ENCODE assay signal across 29 cellular contexts in the genomic region with DNA sequence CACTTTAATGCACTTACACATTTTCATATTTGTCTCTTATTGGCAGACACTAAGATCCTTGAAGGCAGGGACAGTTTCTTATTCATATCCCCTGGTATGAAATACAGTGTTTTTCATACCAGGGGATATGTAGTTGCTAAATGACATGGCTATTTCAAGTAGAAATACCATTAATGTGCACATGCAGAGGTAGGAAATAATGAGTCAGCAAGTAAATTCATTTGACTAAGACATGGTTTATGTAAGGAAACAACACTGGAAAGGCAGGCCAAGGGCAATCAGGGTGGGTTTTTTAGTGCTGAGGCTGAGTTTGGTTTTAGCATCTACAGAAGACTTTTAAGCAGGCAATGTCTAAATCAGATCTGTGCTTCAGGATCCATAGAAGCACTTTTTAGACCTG.
A peak's percentile ranks its signal among the peaks of the same experiment; 100 is the strongest.
DNase-seq lines count a peak whose midpoint lies in the region; ATAC-seq, FAIRE-seq and TF ChIP-seq lines count a peak whose summit lies in the region.
"Had no signal": no experiment of that assay in that cellular context is flagged by ENCODE, and none has a peak within 500 bp of the region (broad histone marks: within the 10 kb centered on the region; RNA-seq: fewer than 3 reads in every experiment).

No MANE protein-coding gene starts in this region.

- in situ Hi-C loops in HepG2 (cut with HindIII; ENCODE audit: extremely low pct_ligation_motif_present, low pct_unique_long_range_greater_than_20kb) = no loop called here

- peaks cover 9% of the 10 kb centered on the region for H3K36me3 Mint-ChIP-seq in astrocyte (ENCODE audit: low read depth, unreplicated experiment)
- H3K36me3 Mint-ChIP-seq in activated CD4-positive, alpha-beta T cell treated with anti-CD3 and anti-CD28 coated beads for 36 hours (ENCODE audit: low read depth) = peaks cover 16% of the 10 kb centered on the region

- H3F3A ChIP-seq in PC-9 (ENCODE audit: insufficient read depth, low read depth) = no peaks in the 10 kb centered on the region

- no peak for TF ChIP-seq EP300 in HepG2 (IDR thresholded peaks at IDR 0.05; ENCODE audit: low read depth in 2 of 2, low read length in 2 of 2)
- no peak for TF ChIP-seq EP300 in HepG2 (CRISPR knock-in tag; IDR thresholded peaks at IDR 0.05; ENCODE audit: borderline replicate concordance)

- H4K20me1 ChIP-seq in HepG2 (ENCODE audit: insufficient read depth, low read length) (no peaks in the 10 kb centered on the region), astrocyte (ENCODE audit: insufficient read depth, low read length) (no peaks in the 10 kb centered on the region), PC-9 (ENCODE audit: insufficient read depth) (0 out of 2 replicates have a peak, but pooled peaks cover 2% of the 10 kb centered on the region)

- DNase-seq in HepG2 (ENCODE audit: low spot score) = no peak
- no peak for DNase-seq in right lobe of liver
- DNase-seq in astrocyte (ENCODE audit: low read depth) = peak; percentile 42
- peak; percentile 30 for DNase-seq in fibroblast of mammary gland (ENCODE audit: low read depth)
- peak; percentile 2 for DNase-seq in stromal cell of bone marrow (ENCODE audit: low read depth)
- no peak for DNase-seq in mesenteric fat pad (ENCODE audit: low spot score)
- DNase-seq in PC-9 = no peak
- DNase-seq in activated CD4-positive, alpha-beta T cell treated with anti-CD3 and anti-CD28 coated beads for 36 hours = no peak
- DNase-seq: 8988T; activated CD4-positive, alpha-beta T cell treated with anti-CD3 and anti-CD28 coated beads, Interleukin-2, amount 10 ng/mL, durations not matched to agents 24 days and 14 days; activated naive CD4-positive, alpha-beta T cell; activated T-cell treated with anti-CD3 and anti-CD28 coated beads, Interleukin-2, amount 50 U/mL, for 4 hours; CD4-positive, alpha-beta memory T cell; colonic mucosa; effector memory CD4-positive, alpha-beta T cell; glutamatergic neuron; left ventricle myocardium superior; NCI-H1436; NCI-H2081 treated with DMSO at 0.1 percent for 48 hours; NCI-H774; spleen; transverse colon had no signal

- no peak for TF ChIP-seq RAD21 in HepG2 (CRISPR knock-in tag; IDR thresholded peaks at IDR 0.05)

- H3K4me1 Mint-ChIP-seq in astrocyte (ENCODE audit: low read depth, unreplicated experiment) = peaks cover 5% of the 10 kb centered on the region
- H3K4me1 Mint-ChIP-seq in activated CD4-positive, alpha-beta T cell treated with anti-CD3 and anti-CD28 coated beads for 36 hours = no peaks in the 10 kb centered on the region
- H3K4me1 Mint-ChIP-seq: activated CD4-positive, alpha-beta T cell treated with anti-CD3 and anti-CD28 coated beads, Interleukin-2, amount 10 ng/mL, durations not matched to agents 24 days and 14 days; CD4-positive, alpha-beta memory T cell; nephron had no signal

- POLR2A ChIA-PET in HepG2 (lab: Yijun Ruan, JAX) = no interaction called here
- POLR2A ChIA-PET in PC-9 (lab: Charles Lee; ENCODE audit: unreplicated experiment) = no interaction called here
- POLR2A ChIA-PET in activated CD4-positive, alpha-beta T cell treated with anti-CD3 and anti-CD28 coated beads for 36 hours (lab: Charles Lee) = no interaction called here

- TF ChIP-seq POLR2A in HepG2 (IDR thresholded peaks at IDR 0.05; ENCODE audit: insufficient read depth in 1 of 2, low read depth in 2 of 2, low read length in 2 of 2) (no peak), right lobe of liver (IDR thresholded peaks at IDR 0.05) (no peak)

- H3K4me2 ChIP-seq in HepG2 (ENCODE audit: low read depth, low read length) (no peak overlapping the region), astrocyte (ENCODE audit: low read length) (no peak overlapping the region), PC-9 (no peak overlapping the region)
- H3K4me2 ChIP-seq: KMS-11 had no signal

- no peak for TF ChIP-seq CTCF in HepG2 (CRISPR knock-in tag; IDR thresholded peaks at IDR 0.05)
- no peak for TF ChIP-seq CTCF in right lobe of liver (IDR thresholded peaks at IDR 0.05)
- no peak for TF ChIP-seq CTCF in astrocyte (IDR thresholded peaks at IDR 0.05; ENCODE audit: insufficient read depth, low read depth, low read length)
- no peak for TF ChIP-seq CTCF in fibroblast of mammary gland (conservative IDR thresholded peaks at IDR 0.05; ENCODE audit: control insufficient read depth, insufficient read depth, low read depth, low read length)
- no peak for TF ChIP-seq CTCF in PC-9 (conservative IDR thresholded peaks at IDR 0.05)

- CTCF ChIA-PET in HepG2 (lab: Yijun Ruan, JAX; ENCODE audit: low intra/inter-chr PET ratio, low total read pairs) = no interaction called here
- CTCF ChIA-PET in PC-9 (lab: Charles Lee) = no interaction called here
- CTCF ChIA-PET in activated CD4-positive, alpha-beta T cell treated with anti-CD3 and anti-CD28 coated beads for 36 hours (lab: Charles Lee) = interaction anchor here (1.0 to 2.4 kb wide), 3 partner anchors 9 to 36 kb away, joined by 3 to 7 read pairs (median 3); no protein-coding TSS in a partner anchor

- H3K4me3 ChIP-seq in HepG2 (replicated peaks in 1 of 3; ENCODE audit: insufficient read depth in 1 of 3, low read depth in 2 of 3, low read length in 3 of 3) (no peak overlapping the region), right lobe of liver (no peak overlapping the region), astrocyte (ENCODE audit: insufficient read depth, low read depth, low read length) (no peak overlapping the region), fibroblast of mammary gland (ENCODE audit: control insufficient read depth, low read depth, low read length) (no peak overlapping the region), PC-9 (no peak overlapping the region)
- H3K4me3 ChIP-seq: breast epithelium, colonic mucosa, right atrium auricular region, spleen, transverse colon had no signal

- H3K4me1 ChIP-seq in HepG2 (ENCODE audit: insufficient read depth, low read length) = no peaks in the 10 kb centered on the region
- no peaks in the 10 kb centered on the region for H3K4me1 ChIP-seq in right lobe of liver
- H3K4me1 ChIP-seq in astrocyte (ENCODE audit: insufficient read depth, low read length) = no peaks in the 10 kb centered on the region
- peaks cover 7% of the 10 kb centered on the region; the same call in 1 of the 2 replicates for H3K4me1 ChIP-seq in PC-9 (replicated peaks; ENCODE audit: insufficient read depth)
- H3K4me1 ChIP-seq: breast epithelium, colonic mucosa, right atrium auricular region, spleen, transverse colon had no signal

- ATAC-seq in HepG2 (no peak), right lobe of liver (no peak)
- no peak for ATAC-seq in activated CD4-positive, alpha-beta T cell treated with anti-CD3 and anti-CD28 coated beads for 36 hours
- ATAC-seq: activated T-cell treated with anti-CD3 and anti-CD28 coated beads, Interleukin-2, amount 50 U/mL, for 4 hours; left ventricle myocardium superior; SK-N-SH treated with all-trans-retinoic acid at 6 μM for 48 hours had no signal

- intact Hi-C loops in HepG2 (cut with micrococcal nuclease; ENCODE audit: unreplicated experiment) = no loop called here
- intact Hi-C loops in right lobe of liver (cut with DNase I) = no loop called here
- intact Hi-C loops in PC-9 (cut with micrococcal nuclease; ENCODE audit: unreplicated experiment) = loop anchor here (10.0 kb wide), 1 partner anchor 132 kb away; no protein-coding TSS in a partner anchor
- intact Hi-C loops in activated CD4-positive, alpha-beta T cell treated with anti-CD3 and anti-CD28 coated beads for 36 hours (cut with DNase I, micrococcal nuclease) = loop anchor here in 1 of 2 experiments (10.0 kb wide), 1 partner anchor 378 kb away; a partner anchor contains a TSS

- no peaks in the 10 kb centered on the region for H3K27me3 ChIP-seq in HepG2 (ENCODE audit: control insufficient read depth in 1 of 2, insufficient read depth in 2 of 2, low read length in 2 of 2)
- H3K27me3 ChIP-seq in right lobe of liver = no peaks in the 10 kb centered on the region
- no peaks in the 10 kb centered on the region for H3K27me3 ChIP-seq in astrocyte (ENCODE audit: insufficient read depth, low read length)
- H3K27me3 ChIP-seq in PC-9 (ENCODE audit: insufficient read depth, low read depth) = no peaks in the 10 kb centered on the region
- H3K27me3 ChIP-seq: breast epithelium, colonic mucosa, right atrium auricular region, spleen, transverse colon had no signal

- BruUV-seq in HepG2 (replicated peaks; lab: Mats Ljungman, UMichigan) (no TSS peak), PC-9 (replicated peaks; lab: Mats Ljungman, UMichigan) (no TSS peak)

- no peaks in the 10 kb centered on the region for H3K36me3 ChIP-seq in HepG2 (replicated peaks in 1 of 2; ENCODE audit: control insufficient read depth in 1 of 2, insufficient read depth in 2 of 2, low read length in 2 of 2)
- no peaks in the 10 kb centered on the region for H3K36me3 ChIP-seq in right lobe of liver
- H3K36me3 ChIP-seq in astrocyte (ENCODE audit: insufficient read depth, low read length) = no peaks in the 10 kb centered on the region
- H3K36me3 ChIP-seq in PC-9 (ENCODE audit: low read depth) = no peaks in the 10 kb centered on the region
- H3K36me3 ChIP-seq: breast epithelium, colonic mucosa, right atrium auricular region, transverse colon had no signal

- H3K9me3 Mint-ChIP-seq in astrocyte (ENCODE audit: unreplicated experiment) = peaks cover 3% of the 10 kb centered on the region
- peaks cover 8% of the 10 kb centered on the region for H3K9me3 Mint-ChIP-seq in activated CD4-positive, alpha-beta T cell treated with anti-CD3 and anti-CD28 coated beads for 36 hours (ENCODE audit: low read depth)
- H3K9me3 Mint-ChIP-seq: activated CD4-positive, alpha-beta T cell treated with anti-CD3 and anti-CD28 coated beads, Interleukin-2, amount 10 ng/mL, durations not matched to agents 24 days and 14 days had no signal

- H2AFZ ChIP-seq in HepG2 (ENCODE audit: low read length) (no peak overlapping the region), astrocyte (ENCODE audit: low read depth, low read length) (no peak overlapping the region), PC-9 (no peak overlapping the region)

- H3K27ac Mint-ChIP-seq in astrocyte (ENCODE audit: unreplicated experiment) = no peak overlapping the region
- no peak overlapping the region for H3K27ac Mint-ChIP-seq in activated CD4-positive, alpha-beta T cell treated with anti-CD3 and anti-CD28 coated beads for 36 hours
- H3K27ac Mint-ChIP-seq: activated CD4-positive, alpha-beta T cell treated with anti-CD3 and anti-CD28 coated beads, Interleukin-2, amount 10 ng/mL, durations not matched to agents 24 days and 14 days; CD4-positive, alpha-beta memory T cell; nephron had no signal

- FAIRE-seq in HepG2 (lab: Jason Lieb, UNC) = no peak
- no peak for FAIRE-seq in astrocyte (lab: Jason Lieb, UNC)
- FAIRE-seq: H54, keratinocyte had no signal

- no peak overlapping the region for H3K4me3 Mint-ChIP-seq in astrocyte (ENCODE audit: unreplicated experiment)
- H3K4me3 Mint-ChIP-seq in activated CD4-positive, alpha-beta T cell treated with anti-CD3 and anti-CD28 coated beads for 36 hours = no peak overlapping the region
- H3K4me3 Mint-ChIP-seq: activated CD4-positive, alpha-beta T cell treated with anti-CD3 and anti-CD28 coated beads, Interleukin-2, amount 10 ng/mL, durations not matched to agents 24 days and 14 days; activated T-cell treated with anti-CD3 and anti-CD28 coated beads, Interleukin-2, amount 50 U/mL, for 4 hours; CD4-positive, alpha-beta memory T cell; nephron had no signal

- H3K79me2 ChIP-seq in HepG2 (ENCODE audit: insufficient read depth, low read length) (no peaks in the 10 kb centered on the region), astrocyte (ENCODE audit: insufficient read depth, low read length) (no peaks in the 10 kb centered on the region), PC-9 (ENCODE audit: low read depth) (no peaks in the 10 kb centered on the region)

- H3K27ac ChIP-seq in HepG2 (ENCODE audit: extremely low read length, insufficient read depth, low read length) (no peak overlapping the region), right lobe of liver (no peak overlapping the region), astrocyte (ENCODE audit: low read depth, low read length) (no peak overlapping the region), PC-9 (no peak overlapping the region)
- H3K27ac ChIP-seq: breast epithelium, colonic mucosa, KMS-11, right atrium auricular region, spleen, transverse colon had no signal

- no peaks in the 10 kb centered on the region for H3K27me3 Mint-ChIP-seq in astrocyte (ENCODE audit: low read depth, unreplicated experiment)
- H3K27me3 Mint-ChIP-seq in activated CD4-positive, alpha-beta T cell treated with anti-CD3 and anti-CD28 coated beads for 36 hours = no peaks in the 10 kb centered on the region
- H3K27me3 Mint-ChIP-seq: activated CD4-positive, alpha-beta T cell treated with anti-CD3 and anti-CD28 coated beads, Interleukin-2, amount 10 ng/mL, durations not matched to agents 24 days and 14 days; CD4-positive, alpha-beta memory T cell had no signal

- no peaks in the 10 kb centered on the region for H3K9me2 ChIP-seq in PC-9 (ENCODE audit: insufficient read depth)

- H3K9me3 ChIP-seq in HepG2 (ENCODE audit: low read length) = no peaks in the 10 kb centered on the region
- no peaks in the 10 kb centered on the region for H3K9me3 ChIP-seq in right lobe of liver
- H3K9me3 ChIP-seq in astrocyte (ENCODE audit: insufficient read depth, low read depth, low read length) = no peaks in the 10 kb centered on the region
- H3K9me3 ChIP-seq in PC-9 (ENCODE audit: insufficient read depth, low read depth) = no peaks in the 10 kb centered on the region
- H3K9me3 ChIP-seq: breast epithelium, colonic mucosa, transverse colon had no signal

- H3K9ac ChIP-seq in HepG2 (ENCODE audit: insufficient read depth, low read depth, low read length) = no peak overlapping the region
- no peak overlapping the region for H3K9ac ChIP-seq in astrocyte (ENCODE audit: low read length)
- H3K9ac ChIP-seq: KMS-11 had no signal

Comparison
In these comparisons a context has a peak if more than half of its experiments do, and no peak if none do; other contexts are left out.
1. DNase-seq: peak in astrocyte (single experiment), fibroblast of mammary gland (single experiment) and stromal cell of bone marrow (single experiment); none in HepG2 (single experiment), right lobe of liver (0 of 3), mesenteric fat pad (single experiment), PC-9 (0 of 2) and activated CD4-positive, alpha-beta T cell treated with anti-CD3 and anti-CD28 coated beads for 36 hours (single experiment).